28 cellular contexts compared by ENCODE assay signal in genomic region chr3:190360228-190360627, GRCh38. TPM values are rescaled to one million over a fixed set of nuclear protein-coding genes. Genes with fewer than 3 reads are reported as not detected.
"Had no signal": no experiment of that assay in that cellular context is flagged by ENCODE, and none has a peak within 500 bp of the region (broad histone marks: within the 10 kb centered on the region; RNA-seq: fewer than 3 reads in every experiment).

No MANE protein-coding gene starts in this region.

- DNase-seq: activated CD4-positive, alpha-beta T cell treated with anti-CD3 and anti-CD28 coated beads for 4 hours; activated CD8-positive, alpha-beta memory T cell treated with anti-CD3 and anti-CD28 coated beads, Interleukin-2, amount 50 U/mL, for 4 hours; activated CD8-positive, alpha-beta T cell treated with anti-CD3 and anti-CD28 coated beads for 36 hours; activated naive CD4-positive, alpha-beta T cell treated with anti-CD3 and anti-CD28 coated beads, Interleukin-2, amount 50 U/mL, for 16 hours; activated naive CD8-positive, alpha-beta T cell treated with anti-CD3 and anti-CD28 coated beads, Interleukin-2, amount 10 ng/mL, durations not matched to agents 7 days and 5 days; activated T-cell treated with anti-CD3 and anti-CD28 coated beads, Interleukin-2, amount 50 U/mL, for 72 hours; adrenal gland; aorta; caudate nucleus; NCI-H1048; NCI-H146; NCI-H187 treated with DMSO at 0.1 percent for 48 hours; NCI-H2171 treated with DMSO at 0.1 percent for 48 hours; NCI-H345; NCI-H510A; NCI-H526 treated with DMSO at 0.1 percent for 48 hours; NCI-H82; NK-92 treated with Interleukin-12 subunit alpha and Interleukin-12 subunit beta, amount 100 ng/mL, for 24 hours; SIG-M5; T-cell had no signal

- H3K4me3 ChIP-seq: adrenal gland, breast epithelium, K562 had no signal

- FAIRE-seq: K562 had no signal

- H3K27ac ChIP-seq: adrenal gland, breast epithelium had no signal

- ATAC-seq: activated CD4-positive, CD25-positive, alpha-beta regulatory T cell treated with anti-CD3 and anti-CD28 coated beads, Interleukin-2, amount 50 U/mL, for 24 hours; activated CD8-positive, alpha-beta T cell treated with anti-CD3 and anti-CD28 coated beads for 36 hours; activated T-cell treated with anti-CD3 and anti-CD28 coated beads, Interleukin-2, amount 50 U/mL, for 72 hours; K562; T-cell had no signal

- H3K4me1 ChIP-seq: breast epithelium had no signal

- H3K36me3 ChIP-seq: adrenal gland, breast epithelium had no signal

- H3K9me3 ChIP-seq: adrenal gland, breast epithelium had no signal

- H3K27me3 ChIP-seq: adrenal gland, breast epithelium had no signal

RNA-seq across cellular contexts. Expression of gene CLDN16, which starts 27.7 kb away (rescaled TPM):
- total RNA-seq: activated CD8-positive, alpha-beta T cell treated with anti-CD3 and anti-CD28 coated beads for 36 hours; activated naive CD8-positive, alpha-beta T cell treated with anti-CD3 and anti-CD28 coated beads, Interleukin-2, amount 10 ng/mL, durations not matched to agents 7 days and 5 days; aorta; cerebellum; LHCN-M2; M059J; RPMI7951; T-cell; T-helper 2 cell treated with Interferon-gamma antibody and Interleukin-4, amounts not matched to agents 100 ng/mL and 5 ng/mL, for 36 hours had no signal
- polyA plus RNA-seq: aorta had no signal

RNA-seq across cellular contexts. Expression of gene CLDN1, which starts 38.0 kb away (rescaled TPM):
- total RNA-seq: activated naive CD8-positive, alpha-beta T cell treated with anti-CD3 and anti-CD28 coated beads, Interleukin-2, amount 10 ng/mL, durations not matched to agents 7 days and 5 days had no signal
- polyA plus RNA-seq: K562 had no signal
